ENCODE assay signal across 13 cellular contexts in the genomic region with DNA sequence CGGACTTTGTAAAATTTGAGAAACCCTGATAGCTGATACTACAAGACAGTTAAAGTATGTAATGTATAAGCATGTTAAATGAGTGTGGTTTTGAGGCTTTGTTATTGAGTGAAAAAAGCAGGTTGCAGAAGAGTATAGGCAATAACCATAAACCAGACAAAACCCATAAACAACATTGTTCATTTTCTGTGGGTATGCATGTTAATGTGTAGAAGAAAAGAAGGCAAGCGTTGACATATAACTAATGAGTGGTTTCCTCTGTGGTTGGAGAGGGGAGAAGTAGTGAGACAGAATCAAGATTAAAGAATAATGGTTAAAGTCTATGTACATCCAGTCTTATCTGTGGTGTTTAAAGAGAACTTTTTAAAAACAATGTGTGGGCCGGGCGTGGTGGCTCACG. TPM values are rescaled to one million over a fixed set of nuclear protein-coding genes. Genes with fewer than 3 reads are reported as not detected.
A peak's percentile ranks its signal among the peaks of the same experiment; 100 is the strongest.
DNase-seq lines count a peak whose midpoint lies in the region; ATAC-seq and FAIRE-seq lines count a peak whose summit lies in the region.
"Had no signal": no experiment of that assay in that cellular context is flagged by ENCODE, and none has a peak within 500 bp of the region (broad histone marks: within the 10 kb centered on the region; RNA-seq: fewer than 3 reads in every experiment).

No MANE protein-coding gene starts in this region.

- peaks cover 61% of the 10 kb centered on the region for H3K36me3 Mint-ChIP-seq in CD4-positive, CD25-positive, alpha-beta regulatory T cell
- peaks cover 73% of the 10 kb centered on the region for H3K36me3 Mint-ChIP-seq in activated CD8-positive, alpha-beta T cell treated with anti-CD3 and anti-CD28 coated beads, Interleukin-2, amount 10 ng/mL, durations not matched to agents 7 days and 5 days (ENCODE audit: low read depth)

- no peaks in the 10 kb centered on the region for H3K27me3 ChIP-seq in CD4-positive, CD25-positive, alpha-beta regulatory T cell (ENCODE audit: control insufficient read depth, insufficient read depth, low read length)
- H3K27me3 ChIP-seq: BLaER1, suprapubic skin had no signal

- H3K9me3 ChIP-seq in CD4-positive, CD25-positive, alpha-beta regulatory T cell (ENCODE audit: control insufficient read depth in 2 of 2, low read length in 2 of 2): no peaks in the 10 kb centered on the region
- H3K9me3 ChIP-seq: BLaER1, suprapubic skin had no signal

- peaks cover 43 to 77% (median 65%) of the 10 kb centered on the region in 4 donors for H3K4me1 Mint-ChIP-seq in CD4-positive, CD25-positive, alpha-beta regulatory T cell
- H3K4me1 Mint-ChIP-seq in activated CD8-positive, alpha-beta T cell treated with anti-CD3 and anti-CD28 coated beads, Interleukin-2, amount 10 ng/mL, durations not matched to agents 7 days and 5 days (ENCODE audit: low read depth): peaks cover 54% of the 10 kb centered on the region

- peaks cover 22% of the 10 kb centered on the region for H3K4me1 ChIP-seq in CD4-positive, CD25-positive, alpha-beta regulatory T cell (ENCODE audit: control insufficient read depth, insufficient read depth, low read length, poor library complexity, severe bottlenecking)
- H3K4me1 ChIP-seq: BLaER1, suprapubic skin had no signal

- peak overlapping the region; percentile 10 to 88 (median 72) for H3K27ac Mint-ChIP-seq in CD4-positive, CD25-positive, alpha-beta regulatory T cell
- H3K27ac Mint-ChIP-seq in activated CD8-positive, alpha-beta T cell treated with anti-CD3 and anti-CD28 coated beads, Interleukin-2, amount 10 ng/mL, durations not matched to agents 7 days and 5 days: peak overlapping the region; percentile 67

- H3K9me3 Mint-ChIP-seq in CD4-positive, CD25-positive, alpha-beta regulatory T cell: no peaks in the 10 kb centered on the region
- no peaks in the 10 kb centered on the region for H3K9me3 Mint-ChIP-seq in activated CD8-positive, alpha-beta T cell treated with anti-CD3 and anti-CD28 coated beads, Interleukin-2, amount 10 ng/mL, durations not matched to agents 7 days and 5 days (ENCODE audit: insufficient read depth)

- no peaks in the 10 kb centered on the region for H3K27me3 Mint-ChIP-seq in CD4-positive, CD25-positive, alpha-beta regulatory T cell
- H3K27me3 Mint-ChIP-seq in activated CD8-positive, alpha-beta T cell treated with anti-CD3 and anti-CD28 coated beads, Interleukin-2, amount 10 ng/mL, durations not matched to agents 7 days and 5 days (ENCODE audit: low read depth): no peaks in the 10 kb centered on the region

- CTCF ChIA-PET in activated CD8-positive, alpha-beta T cell treated with anti-CD3 and anti-CD28 coated beads, Interleukin-2, amount 10 ng/mL, durations not matched to agents 7 days and 5 days (lab: Charles Lee): interaction anchor here (2.2 kb wide), 1 partner anchor 32 kb away, joined by 9 read pairs; no protein-coding TSS in a partner anchor

- peak overlapping the region; percentile 4 to 79 (median 22) for H3K4me3 Mint-ChIP-seq in CD4-positive, CD25-positive, alpha-beta regulatory T cell
- H3K4me3 Mint-ChIP-seq in activated CD8-positive, alpha-beta T cell treated with anti-CD3 and anti-CD28 coated beads, Interleukin-2, amount 10 ng/mL, durations not matched to agents 7 days and 5 days: no peak overlapping the region

- H3K27ac ChIP-seq in CD4-positive, CD25-positive, alpha-beta regulatory T cell (ENCODE audit: insufficient read depth, low read length, poor library complexity, severe bottlenecking): peak overlapping the region; percentile 25
- H3K27ac ChIP-seq: BLaER1, suprapubic skin had no signal

- FAIRE-seq in GM19239 (lab: Jason Lieb, UNC): peak; percentile 83

- peak; percentile 74 to 76 for ATAC-seq in CD4-positive, CD25-positive, alpha-beta regulatory T cell (ENCODE audit: low read depth in 2 of 2)
- ATAC-seq in HG03196 (IDR thresholded peaks at IDR 0.05; ENCODE audit: unreplicated experiment): peak; percentile 86
- ATAC-seq in activated CD8-positive, alpha-beta T cell treated with anti-CD3 and anti-CD28 coated beads, Interleukin-2, amount 10 ng/mL, durations not matched to agents 7 days and 5 days: peak; percentile 80

- H3K36me3 ChIP-seq in CD4-positive, CD25-positive, alpha-beta regulatory T cell (ENCODE audit: control insufficient read depth, insufficient read depth, low read length): peaks cover 63% of the 10 kb centered on the region

- H3K4me3 ChIP-seq in CD4-positive, CD25-positive, alpha-beta regulatory T cell (ENCODE audit: low read depth, low read length): peak overlapping the region; percentile 46
- H3K4me3 ChIP-seq: BLaER1, suprapubic skin had no signal

- POLR2A ChIA-PET in activated CD8-positive, alpha-beta T cell treated with anti-CD3 and anti-CD28 coated beads, Interleukin-2, amount 10 ng/mL, durations not matched to agents 7 days and 5 days (lab: Charles Lee): no interaction called here

- DNase-seq in CD4-positive, CD25-positive, alpha-beta regulatory T cell: peak in 2 of 3 donors; percentile 43 to 68
- DNase-seq in GM19239 (ENCODE audit: insufficient read length, low spot score) (no peak), NCI-H1694 treated with DMSO at 0.1 percent for 48 hours (lab: John Stamatoyannopoulos, UW) (no peak), HUDEP-2 (lab: John Stamatoyannopoulos, UW; ENCODE audit: unreplicated experiment in 76 of 76) (no peak), amniotic stem cell (lab: John Stamatoyannopoulos, UW) (no peak)
- no peak for DNase-seq in activated CD8-positive, alpha-beta T cell treated with anti-CD3 and anti-CD28 coated beads, Interleukin-2, amount 10 ng/mL, durations not matched to agents 7 days and 5 days
- no peak for DNase-seq in effector CD8-positive, alpha-beta T cell (lab: John Stamatoyannopoulos, UW)
- DNase-seq: activated naive CD4-positive, alpha-beta T cell; NCI-H2171; stimulated activated CD4-positive, alpha-beta T cell treated with anti-CD3 and anti-CD28 coated beads, Interleukin-12 subunit alpha, Interleukin-12 subunit beta, amount 100 ng/mL, for 4 hours had no signal

RNA-seq across cellular contexts. Expression of gene RAD23B, which starts 26.2 kb away (rescaled TPM):
- 65.4 TPM for total RNA-seq in CD4-positive, CD25-positive, alpha-beta regulatory T cell
- 10 to 100 TPM in 3 of 4 donors, 1 to 10 TPM in 1; 8.9 to 25.2 (median 15.1) TPM for polyA plus RNA-seq in CD4-positive, CD25-positive, alpha-beta regulatory T cell
- 100 to 1,000 TPM; 104 to 106 TPM for total RNA-seq in activated CD8-positive, alpha-beta T cell treated with anti-CD3 and anti-CD28 coated beads, Interleukin-2, amount 10 ng/mL, durations not matched to agents 7 days and 5 days

Comparison
In these comparisons a context has a peak if more than half of its experiments do, and no peak if none do; other contexts are left out.
1. DNase-seq: peak in CD4-positive, CD25-positive, alpha-beta regulatory T cell (2 of 3); none in GM19239 (single experiment), activated CD8-positive, alpha-beta T cell treated with anti-CD3 and anti-CD28 coated beads, Interleukin-2, amount 10 ng/mL, durations not matched to agents 7 days and 5 days (single experiment), NCI-H1694 treated with DMSO at 0.1 percent for 48 hours (single experiment), HUDEP-2 (0 of 76), amniotic stem cell (single experiment) and effector CD8-positive, alpha-beta T cell (single experiment).
2. Peak in every context shown above with its lines, with median percentiles within 50 percentile points of each other: ATAC-seq.